ENCODE assay signal across 8 cellular contexts in the genomic region with DNA sequence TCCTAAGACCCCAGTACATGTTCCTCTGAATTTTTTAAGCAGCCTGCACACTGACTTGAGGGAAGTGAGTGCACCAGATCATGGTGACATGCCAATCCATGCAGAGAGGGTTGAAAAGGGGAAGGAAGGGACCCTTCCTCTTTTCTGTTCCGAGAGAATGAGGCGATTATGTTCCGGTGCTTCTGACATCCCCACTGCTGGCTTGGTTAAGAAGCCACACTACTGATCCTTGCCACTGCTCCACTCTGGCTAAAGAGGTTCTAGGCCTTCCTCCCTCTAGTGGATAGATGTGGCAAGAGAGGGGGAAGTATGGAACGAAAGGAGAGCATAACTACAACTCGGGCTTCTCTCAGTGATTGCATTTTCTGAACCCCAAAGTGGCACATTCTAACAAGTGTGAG. TPM values are rescaled to one million over a fixed set of nuclear protein-coding genes. Genes with fewer than 3 reads are reported as not detected.
DNase-seq lines count a peak whose midpoint lies in the region; ATAC-seq, FAIRE-seq and TF ChIP-seq lines count a peak whose summit lies in the region.

No MANE protein-coding gene starts in this region.

- no peak for TF ChIP-seq EP300 in A549 (IDR thresholded peaks at IDR 0.05)

- H3K27me3 ChIP-seq in GM06990 (replicated peaks; ENCODE audit: control insufficient read depth, insufficient read depth, low read length) (no peaks in the 10 kb centered on the region), neutrophil (no peaks in the 10 kb centered on the region)

- peaks cover 45% of the 10 kb centered on the region for H3K4me1 Mint-ChIP-seq in activated B cell treated with CpG ODN at 0.5 μM for 24 hours

- TF ChIP-seq CTCF in A549 (IDR thresholded peaks at IDR 0.05) (peak; percentile 43), GM06990 (IDR thresholded peaks at IDR 0.05; ENCODE audit: insufficient read depth, low read length, poor library complexity, severe bottlenecking) (peak; percentile 79), activated B cell treated with CpG ODN at 0.5 μM for 24 hours (IDR thresholded peaks at IDR 0.05) (no peak), neutrophil (IDR thresholded peaks at IDR 0.05) (peak; percentile 97)

- H3K4me3 ChIP-seq in A549 (no peak overlapping the region), GM06990 (replicated peaks; ENCODE audit: low read depth, low read length) (no peak overlapping the region), neutrophil (ENCODE audit: low read depth in 1 of 2, low read length in 1 of 2) (peak overlapping the region; percentile 77 to 86)

- peak in 1 of 2 experiments; percentile 40; a peak in 3 of 5 replicates for TF ChIP-seq RAD21 in A549 (conservative IDR thresholded peaks at IDR 0.05 in 1 of 2, IDR thresholded peaks at IDR 0.05 in 1 of 2)

- DNase-seq in A549 (ENCODE audit: low read depth in 1 of 2, low spot score in 1 of 2) (peak; percentile 75 to 85), GM06990 (ENCODE audit: extremely low read depth, insufficient read length) (peak; percentile 53), NCI-H2171 (lab: John Stamatoyannopoulos, UW) (peak; percentile 3), activated B cell treated with CpG ODN at 0.5 μM for 24 hours (peak; percentile 30), fibroblast of peridontal ligament (ENCODE audit: extremely low read depth) (peak; percentile 64), NCI-H2029 treated with DMSO at 0.1 percent for 48 hours (lab: John Stamatoyannopoulos, UW) (no peak)

- no peak for TF ChIP-seq POLR2A in A549 (IDR thresholded peaks at IDR 0.05; ENCODE audit: low read length)

- no peaks in the 10 kb centered on the region for H3K27me3 Mint-ChIP-seq in activated B cell treated with CpG ODN at 0.5 μM for 24 hours

- H3K27ac ChIP-seq in A549 (no peak overlapping the region), neutrophil (peak overlapping the region; percentile 97)

- peaks cover 11% of the 10 kb centered on the region for H3K36me3 Mint-ChIP-seq in activated B cell treated with CpG ODN at 0.5 μM for 24 hours (ENCODE audit: low read depth)

- H3K4me2 ChIP-seq in A549: 0 out of 3 replicates have a peak overlapping the region, but pooled peaks have one; percentile 2

- peak overlapping the region; percentile 88 for H3K27ac Mint-ChIP-seq in activated B cell treated with CpG ODN at 0.5 μM for 24 hours

- H3K9me3 ChIP-seq in A549: no peaks in the 10 kb centered on the region
- H3K9me3 ChIP-seq in neutrophil: no peaks in the 10 kb centered on the region

- POLR2A ChIA-PET in A549 (lab: Yijun Ruan, JAX): no interaction called here
- POLR2A ChIA-PET in activated B cell treated with CpG ODN at 0.5 μM for 24 hours (lab: Charles Lee): interaction anchor here (1.0 to 2.5 kb wide), 6 partner anchors 9 to 41 kb away, joined by 3 to 37 read pairs (median 6); partner anchors contain the start of gene TMEM183A

- no peaks in the 10 kb centered on the region for H3K9me3 Mint-ChIP-seq in activated B cell treated with CpG ODN at 0.5 μM for 24 hours

- no peak for FAIRE-seq in A549 (lab: Jason Lieb, UNC)

- CTCF ChIA-PET in A549 (lab: Yijun Ruan, JAX) (interaction anchor here (0.8 to 1.6 kb wide), 3 partner anchors 10 to 32 kb away, joined by 3 to 4 read pairs (median 3); no protein-coding TSS in a partner anchor), activated B cell treated with CpG ODN at 0.5 μM for 24 hours (lab: Charles Lee) (interaction anchor here (0.9 to 1.2 kb wide), 2 partner anchors 29 to 81 kb away, joined by 3 to 8 read pairs; no protein-coding TSS in a partner anchor)

- H3K4me1 ChIP-seq in A549: peaks cover 10% of the 10 kb centered on the region; the same call in 2 of the 3 replicates
- peaks cover 45 to 48% of the 10 kb centered on the region in 2 experiments for H3K4me1 ChIP-seq in neutrophil (ENCODE audit: control insufficient read depth in 1 of 2, insufficient read depth in 1 of 2, low read depth in 1 of 2, low read length in 1 of 2)

- peak; percentile 84 to 87 for ATAC-seq in A549
- peak; percentile 37 for ATAC-seq in HG02763 (IDR thresholded peaks at IDR 0.05; ENCODE audit: unreplicated experiment)
- ATAC-seq in activated B cell treated with CpG ODN at 0.5 μM for 24 hours (ENCODE audit: low read depth): peak; percentile 65

- 29% methylated on average over 5 of the region's 5 CpGs for WGBS in A549 (ENCODE audit: missing lambda C conversion rate)

- peak overlapping the region; percentile 89 for H3K4me3 Mint-ChIP-seq in activated B cell treated with CpG ODN at 0.5 μM for 24 hours

- H3K36me3 ChIP-seq in GM06990 (ENCODE audit: control insufficient read depth, insufficient read depth, low read length) (no peaks in the 10 kb centered on the region), neutrophil (peaks cover 13% of the 10 kb centered on the region)

- intact Hi-C loops in activated B cell treated with CpG ODN at 0.5 μM for 24 hours (cut with micrococcal nuclease): loop anchor here (1.0 to 5.0 kb wide), 5 partner anchors 30 to 893 kb away; partner anchors contain the start of genes KLHL12, SNRPE and TMEM183A

TF ChIP-seq in A549, 52 proteins besides CTCF, POLR2A, EP300 and RAD21:
- TF ChIP-seq, protein P1, sequence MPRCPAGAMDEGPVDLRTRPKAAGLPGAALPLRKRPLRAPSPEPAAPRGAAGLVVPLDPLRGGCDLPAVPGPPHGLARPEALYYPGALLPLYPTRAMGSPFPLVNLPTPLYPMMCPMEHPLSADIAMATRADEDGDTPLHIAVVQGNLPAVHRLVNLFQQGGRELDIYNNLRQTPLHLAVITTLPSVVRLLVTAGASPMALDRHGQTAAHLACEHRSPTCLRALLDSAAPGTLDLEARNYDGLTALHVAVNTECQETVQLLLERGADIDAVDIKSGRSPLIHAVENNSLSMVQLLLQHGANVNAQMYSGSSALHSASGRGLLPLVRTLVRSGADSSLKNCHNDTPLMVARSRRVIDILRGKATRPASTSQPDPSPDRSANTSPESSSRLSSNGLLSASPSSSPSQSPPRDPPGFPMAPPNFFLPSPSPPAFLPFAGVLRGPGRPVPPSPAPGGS (IDR thresholded peaks at IDR 0.05): no peak
- TF ChIP-seq BHLHE40 (IDR thresholded peaks at IDR 0.05; ENCODE audit: low read depth, low read length) (no peak), USF2 (IDR thresholded peaks at IDR 0.05) (no peak), NPAS2 (CRISPR knock-in tag; IDR thresholded peaks at IDR 0.05; ENCODE audit: borderline replicate concordance) (no peak), CHD2 (IDR thresholded peaks at IDR 0.05; ENCODE audit: low read length, partially characterized antibody) (no peak), SREBF2 (IDR thresholded peaks at IDR 0.05) (no peak), RARB (CRISPR knock-in tag; IDR thresholded peaks at IDR 0.05) (no peak), FOSB (CRISPR knock-in tag; IDR thresholded peaks at IDR 0.05) (no peak), SMC3 (IDR thresholded peaks at IDR 0.05) (no peak)

RNA-seq across cellular contexts. Expression of gene CYB5R1, which starts 1.8 kb away (rescaled TPM):
- polyA plus RNA-seq in A549 (2011; rRNA removed) (15.9 and 19.0 TPM in 2 replicates), A549 (2017; fragmentation: RNase III; extraction: RNeasy Plus Mini Kit Qiagen cat#74134 plus additional on column Dnase treatment) (16.5 to 19.3 TPM (median 19.3 TPM) in 3 replicates)
- 14.2 and 15.8 TPM in 2 replicates for polyA plus RNA-seq in A549 (2012; cell fraction: cytosol; rRNA removed)
- 18.7 and 19.8 TPM in 2 replicates for polyA plus RNA-seq in A549 (2012; cell fraction: nucleus; rRNA removed)
- polyA minus RNA-seq in A549 (2011; rRNA and poly(A)+ RNA removed): 13.1 and 19.2 TPM in 2 replicates
- 30.8 and 32.4 TPM in 2 replicates for total RNA-seq in activated B cell treated with CpG ODN at 0.5 μM for 24 hours

RNA-seq across cellular contexts. Expression of gene ADIPOR1, which starts 10.8 kb away (rescaled TPM):
- polyA plus RNA-seq in A549 (2011; rRNA removed) (131 and 149 TPM in 2 replicates), A549 (2017; fragmentation: RNase III; extraction: RNeasy Plus Mini Kit Qiagen cat#74134 plus additional on column Dnase treatment) (51.4 to 56.4 TPM (median 55.2 TPM) in 3 replicates)
- 64.2 and 82.2 TPM in 2 replicates for polyA plus RNA-seq in A549 (2012; cell fraction: cytosol; rRNA removed)
- polyA plus RNA-seq in A549 (2012; cell fraction: nucleus; rRNA removed): 28.4 and 37.9 TPM in 2 replicates
- polyA minus RNA-seq in A549 (2011; rRNA and poly(A)+ RNA removed): 152 and 176 TPM in 2 replicates
- 44.4 and 45.0 TPM in 2 replicates for total RNA-seq in activated B cell treated with CpG ODN at 0.5 μM for 24 hours

RNA-seq across cellular contexts. Expression of gene TMEM183A, which starts 38.3 kb away (rescaled TPM):
- polyA plus RNA-seq in A549 (2011; rRNA removed) (114 and 123 TPM in 2 replicates), A549 (2017; fragmentation: RNase III; extraction: RNeasy Plus Mini Kit Qiagen cat#74134 plus additional on column Dnase treatment) (46.3 to 49.4 TPM (median 48.4 TPM) in 3 replicates)
- polyA plus RNA-seq in A549 (2012; cell fraction: cytosol; rRNA removed): 61.0 and 67.8 TPM in 2 replicates
- 40.6 and 60.6 TPM in 2 replicates for polyA plus RNA-seq in A549 (2012; cell fraction: nucleus; rRNA removed)
- polyA minus RNA-seq in A549 (2011; rRNA and poly(A)+ RNA removed): 107 and 128 TPM in 2 replicates
- total RNA-seq in activated B cell treated with CpG ODN at 0.5 μM for 24 hours: 62.5 and 70.6 TPM in 2 replicates

RNA-seq across cellular contexts. Expression of gene KLHL12, which starts 41.9 kb away (rescaled TPM):
- polyA plus RNA-seq in A549 (2011; rRNA removed): 59.4 and 60.3 TPM in 2 replicates
- 12.6 and 14.3 TPM in 2 replicates for polyA plus RNA-seq in A549 (2012; cell fraction: cytosol; rRNA removed)
- polyA plus RNA-seq in A549 (2012; cell fraction: nucleus; rRNA removed): 11.6 and 21.6 TPM in 2 replicates
- 18.2 to 19.9 TPM (median 19.4 TPM) in 3 replicates for polyA plus RNA-seq in A549 (2017; fragmentation: RNase III; extraction: RNeasy Plus Mini Kit Qiagen cat#74134 plus additional on column Dnase treatment)
- 33.9 and 35.8 TPM in 2 replicates for polyA minus RNA-seq in A549 (2011; rRNA and poly(A)+ RNA removed)
- total RNA-seq in activated B cell treated with CpG ODN at 0.5 μM for 24 hours: 30.4 and 30.8 TPM in 2 replicates

RNA-seq across cellular contexts. Expression of gene PPFIA4, which starts 57.4 kb away (rescaled TPM):
- polyA plus RNA-seq in A549 (2011; rRNA removed) (0.47 and 1.0 TPM in 2 replicates), A549 (2017; fragmentation: RNase III; extraction: RNeasy Plus Mini Kit Qiagen cat#74134 plus additional on column Dnase treatment) (0.33 to 0.63 TPM (median 0.44 TPM) in 3 replicates)
- polyA plus RNA-seq in A549 (2012; cell fraction: cytosol; rRNA removed): 0.45 and 0.60 TPM in 2 replicates
- polyA plus RNA-seq in A549 (2012; cell fraction: nucleus; rRNA removed): 2.9 and 3.3 TPM in 2 replicates
- polyA minus RNA-seq in A549 (2011; rRNA and poly(A)+ RNA removed): 0.73 and 1.6 TPM in 2 replicates
- total RNA-seq in activated B cell treated with CpG ODN at 0.5 μM for 24 hours: 0.12 and 0.29 TPM in 2 replicates

Comparison
In these comparisons a context has a peak if more than half of its experiments do, and no peak if none do; other contexts are left out.
1. H3K4me3 ChIP-seq: peak in neutrophil (2 of 2); none in A549 (single experiment) and GM06990 (single experiment).
2. Peak in every context shown above with its lines, with median percentiles within 50 percentile points of each other: ATAC-seq.